13 cellular contexts compared by ENCODE assay signal in genomic region chr15:37900286-37901221, GRCh38. TPM values are rescaled to one million over a fixed set of nuclear protein-coding genes. Genes with fewer than 3 reads are reported as not detected.
DNase-seq lines count a peak whose midpoint lies in the region; ATAC-seq and TF ChIP-seq lines count a peak whose summit lies in the region.
"Had no signal": no experiment of that assay in that cellular context is flagged by ENCODE, and none has a peak within 500 bp of the region (broad histone marks: within the 10 kb centered on the region; RNA-seq: fewer than 3 reads in every experiment).

No MANE protein-coding gene starts in this region.

- no peaks in the 10 kb centered on the region for H3K4me1 Mint-ChIP-seq in activated CD4-positive, alpha-beta memory T cell treated with anti-CD3 and anti-CD28 coated beads for 36 hours (ENCODE audit: low read depth)
- H3K4me1 Mint-ChIP-seq: T-helper 17 cell had no signal

- H3K79me2 ChIP-seq in PC-3 (ENCODE audit: low read length) = no peaks in the 10 kb centered on the region

- H3K4me3 ChIP-seq in PC-3 (ENCODE audit: low read length) = peak overlapping the region; percentile 39; the same call in 1 of the 2 replicates
- H3K4me3 ChIP-seq: spleen had no signal

- H3F3A ChIP-seq in PC-3 (ENCODE audit: low read length, unreplicated experiment) = no peaks in the 10 kb centered on the region

- H3K9me3 ChIP-seq in PC-3 (ENCODE audit: low read length) = no peaks in the 10 kb centered on the region
- H3K9me3 ChIP-seq: spleen had no signal

- DNase-seq in EH (ENCODE audit: low read depth) (peak; percentile 91), PC-3 (peak; percentile 87), fibroblast of gingiva (ENCODE audit: low read depth) (peak; percentile 37), omental fat pad (ENCODE audit: low spot score) (no peak), NCI-H2196 treated with DMSO at 0.1 percent for 48 hours (lab: John Stamatoyannopoulos, UW; ENCODE audit: unreplicated experiment) (no peak)
- no peak for DNase-seq in activated CD4-positive, alpha-beta memory T cell treated with anti-CD3 and anti-CD28 coated beads for 36 hours
- DNase-seq: NCI-H1105, spleen, T-helper 17 cell had no signal

- H3K27me3 ChIP-seq in PC-3 (ENCODE audit: low read length) = no peaks in the 10 kb centered on the region

- no peaks in the 10 kb centered on the region for H4K20me1 ChIP-seq in PC-3 (ENCODE audit: low read length)

- TF ChIP-seq CTCF in PC-3 (conservative IDR thresholded peaks at IDR 0.05; ENCODE audit: low read depth, low read length) (no peak), omental fat pad (IDR thresholded peaks at IDR 0.05) (no peak)

- H2AFZ ChIP-seq in PC-3 (ENCODE audit: low read length) = peak overlapping the region; percentile 37; the same call in 1 of the 2 replicates

- intact Hi-C loops in PC-3 (cut with micrococcal nuclease) = no loop called here
- intact Hi-C loops in activated CD4-positive, alpha-beta memory T cell treated with anti-CD3 and anti-CD28 coated beads for 36 hours (cut with micrococcal nuclease) = no loop called here

- no peaks in the 10 kb centered on the region for H3K9me2 ChIP-seq in PC-3 (replicated peaks; ENCODE audit: low read length)

- no peaks in the 10 kb centered on the region for H3K36me3 Mint-ChIP-seq in activated CD4-positive, alpha-beta memory T cell treated with anti-CD3 and anti-CD28 coated beads for 36 hours
- H3K36me3 Mint-ChIP-seq: activated naive CD4-positive, alpha-beta T cell treated with anti-CD3 and anti-CD28 coated beads, Interleukin-2, amount 50 U/mL, for 72 hours had no signal

- no peak overlapping the region for H3K4me3 Mint-ChIP-seq in activated CD4-positive, alpha-beta memory T cell treated with anti-CD3 and anti-CD28 coated beads for 36 hours
- H3K4me3 Mint-ChIP-seq: T-helper 17 cell had no signal

- H3K9ac ChIP-seq in PC-3 (ENCODE audit: low read length) = no peak overlapping the region

- no TSS peak for BruUV-seq in PC-3 (replicated peaks; lab: Mats Ljungman, UMichigan)

- peak overlapping the region; percentile 57 for H3K4me2 ChIP-seq in PC-3 (ENCODE audit: low read length)

- ATAC-seq in PC-3 (peak; percentile 85), omental fat pad (ENCODE audit: low FRiP score) (peak; percentile 87), HG03342 (IDR thresholded peaks at IDR 0.05; ENCODE audit: unreplicated experiment) (no peak), GM21360 (IDR thresholded peaks at IDR 0.05; ENCODE audit: unreplicated experiment) (no peak)
- ATAC-seq: activated naive CD4-positive, alpha-beta T cell treated with anti-CD3 and anti-CD28 coated beads, Interleukin-2, amount 50 U/mL, for 72 hours; T-helper 17 cell had no signal

- peaks cover 48% of the 10 kb centered on the region for H3K4me1 ChIP-seq in PC-3 (ENCODE audit: insufficient read depth, low read length)
- H3K4me1 ChIP-seq: spleen had no signal

- POLR2A ChIA-PET in PC-3 (lab: Charles Lee; ENCODE audit: unreplicated experiment) = no interaction called here
- POLR2A ChIA-PET in activated CD4-positive, alpha-beta memory T cell treated with anti-CD3 and anti-CD28 coated beads for 36 hours (lab: Charles Lee) = no interaction called here

- CTCF ChIA-PET in PC-3 (lab: Charles Lee) = interaction anchor here (1.1 kb wide), 1 partner anchor 9 kb away, joined by 6 read pairs; no protein-coding TSS in a partner anchor
- CTCF ChIA-PET in activated CD4-positive, alpha-beta memory T cell treated with anti-CD3 and anti-CD28 coated beads for 36 hours (lab: Charles Lee) = no interaction called here

- no peak overlapping the region for H3K27ac Mint-ChIP-seq in activated CD4-positive, alpha-beta memory T cell treated with anti-CD3 and anti-CD28 coated beads for 36 hours
- H3K27ac Mint-ChIP-seq: activated naive CD4-positive, alpha-beta T cell treated with anti-CD3 and anti-CD28 coated beads, Interleukin-2, amount 50 U/mL, for 72 hours; T-helper 17 cell had no signal

- H3K36me3 ChIP-seq in PC-3 (ENCODE audit: low read depth, low read length) = no peaks in the 10 kb centered on the region
- H3K36me3 ChIP-seq: spleen had no signal

- H3K27me3 Mint-ChIP-seq in activated CD4-positive, alpha-beta memory T cell treated with anti-CD3 and anti-CD28 coated beads for 36 hours = peaks cover 3% of the 10 kb centered on the region

- peak overlapping the region; percentile 9 for H3K27ac ChIP-seq in PC-3 (ENCODE audit: low read length)
- H3K27ac ChIP-seq: HL-60, spleen had no signal

- no peaks in the 10 kb centered on the region for H3K9me3 Mint-ChIP-seq in activated CD4-positive, alpha-beta memory T cell treated with anti-CD3 and anti-CD28 coated beads for 36 hours
- H3K9me3 Mint-ChIP-seq: activated naive CD4-positive, alpha-beta T cell treated with anti-CD3 and anti-CD28 coated beads, Interleukin-2, amount 50 U/mL, for 72 hours had no signal

RNA-seq across cellular contexts. Expression of gene TMCO5A, which starts 33.9 kb away (rescaled TPM):
- total RNA-seq in PC-3 (2014; rRNA removed) (not detected in 2 replicates), omental fat pad (not detected)
- total RNA-seq in activated CD4-positive, alpha-beta memory T cell treated with anti-CD3 and anti-CD28 coated beads for 36 hours = not detected
- total RNA-seq: activated naive CD4-positive, alpha-beta T cell treated with anti-CD3 and anti-CD28 coated beads, Interleukin-2, amount 50 U/mL, for 72 hours; spleen; T-helper 17 cell had no signal

Comparison
In these comparisons a context has a peak if more than half of its experiments do, and no peak if none do; other contexts are left out.
1. DNase-seq: peak in EH (single experiment), PC-3 (single experiment) and fibroblast of gingiva (single experiment); none in omental fat pad (single experiment), activated CD4-positive, alpha-beta memory T cell treated with anti-CD3 and anti-CD28 coated beads for 36 hours (single experiment) and NCI-H2196 treated with DMSO at 0.1 percent for 48 hours (single experiment).
2. ATAC-seq: peak in PC-3 (single experiment) and omental fat pad (single experiment); none in HG03342 (single experiment) and GM21360 (single experiment).